Comparison of ENCODE assay signal across 1 cellular context in the genomic region with DNA sequence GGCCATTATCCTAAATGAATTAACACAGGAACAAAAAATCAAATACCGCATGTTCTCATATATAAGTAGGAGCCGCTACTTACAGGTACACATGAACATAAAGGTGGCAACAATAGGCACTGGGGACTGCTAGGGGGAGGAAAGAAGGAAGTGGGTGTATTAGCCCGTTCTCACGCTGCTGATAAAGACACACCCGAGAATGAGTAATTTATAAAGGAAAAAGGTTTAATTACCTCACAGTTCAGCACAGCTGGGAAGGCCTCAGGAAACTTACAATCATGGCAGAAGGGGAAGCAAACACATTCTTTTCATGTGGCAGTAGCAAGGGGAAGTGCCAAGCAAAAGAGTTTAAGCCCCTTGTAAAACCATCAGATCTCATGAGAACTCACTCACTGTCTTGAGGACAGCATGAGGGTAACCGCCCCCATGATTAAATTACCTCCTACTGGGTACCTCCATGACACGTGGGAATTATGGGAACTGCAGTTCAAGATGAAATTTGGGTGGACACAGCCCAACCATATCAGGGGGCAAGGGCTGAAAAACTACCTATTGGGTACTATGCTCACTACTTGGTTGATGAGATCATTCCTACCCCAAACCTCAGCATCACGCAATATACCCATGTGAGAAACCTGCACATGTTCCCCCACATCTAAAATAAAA.
TF ChIP-seq lines count a peak whose summit lies in the region.

No MANE protein-coding gene starts in this region.

TF ChIP-seq in H1, 55 proteins besides CTCF, POLR2A, EP300 and RAD21:
- TF ChIP-seq RBBP5 (IDR thresholded peaks at IDR 0.05; ENCODE audit: borderline replicate concordance, low read depth, low read length) = no peak
- no peak for TF ChIP-seq KDM5A (IDR thresholded peaks at IDR 0.05; ENCODE audit: low read length)
- TF ChIP-seq SIRT6 (IDR thresholded peaks at IDR 0.05; ENCODE audit: low read length) = no peak
- TF ChIP-seq RFX5 (IDR thresholded peaks at IDR 0.05; ENCODE audit: borderline replicate concordance, low read depth, low read length) = no peak
- TF ChIP-seq, protein P1, sequence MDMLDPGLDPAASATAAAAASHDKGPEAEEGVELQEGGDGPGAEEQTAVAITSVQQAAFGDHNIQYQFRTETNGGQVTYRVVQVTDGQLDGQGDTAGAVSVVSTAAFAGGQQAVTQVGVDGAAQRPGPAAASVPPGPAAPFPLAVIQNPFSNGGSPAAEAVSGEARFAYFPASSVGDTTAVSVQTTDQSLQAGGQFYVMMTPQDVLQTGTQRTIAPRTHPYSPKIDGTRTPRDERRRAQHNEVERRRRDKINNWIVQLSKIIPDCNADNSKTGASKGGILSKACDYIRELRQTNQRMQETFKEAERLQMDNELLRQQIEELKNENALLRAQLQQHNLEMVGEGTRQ (IDR thresholded peaks at IDR 0.05; ENCODE audit: low read length) = no peak
- TF ChIP-seq EGR1 (IDR thresholded peaks at IDR 0.05; ENCODE audit: borderline replicate concordance, low read depth, low read length) = no peak
